Comparison of ENCODE assay signal across 6 cellular contexts in the genomic region with DNA sequence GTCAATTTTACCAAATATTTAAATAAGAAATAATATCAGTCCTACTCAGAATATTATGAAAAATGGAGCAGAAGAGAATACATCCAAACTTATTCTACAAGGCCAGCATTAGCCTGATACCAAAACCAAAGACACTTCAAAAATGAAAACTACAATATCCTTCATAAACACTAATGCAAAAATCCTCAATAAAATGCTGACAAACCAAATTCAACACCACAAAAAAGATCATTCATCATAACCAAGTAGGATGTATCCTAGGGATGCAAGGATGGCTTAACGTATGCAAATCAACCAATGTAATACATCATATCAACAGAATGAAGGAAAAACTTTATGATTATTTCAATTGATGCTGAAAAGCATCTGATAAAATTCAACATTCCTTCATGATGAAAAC.
"Had no signal": no experiment of that assay in that cellular context is flagged by ENCODE, and none has a peak within 500 bp of the region (broad histone marks: within the 10 kb centered on the region; RNA-seq: fewer than 3 reads in every experiment).

No MANE protein-coding gene starts in this region.

- H3K9ac ChIP-seq: KMS-11 had no signal

- H3K27ac ChIP-seq: HL-60, KMS-11 had no signal

- FAIRE-seq: HTR-8/SVneo had no signal

- DNase-seq: Karpas-422, KBM-7, KG1 had no signal

- H3K4me2 ChIP-seq: KMS-11 had no signal
